8 cellular contexts compared by ENCODE assay signal in genomic region chr19:44914436-44915206, GRCh38. TPM values are rescaled to one million over a fixed set of nuclear protein-coding genes. Genes with fewer than 3 reads are reported as not detected.
DNase-seq lines count a peak whose midpoint lies in the region; ATAC-seq and TF ChIP-seq lines count a peak whose summit lies in the region.
"Not testable (repeated sequence)": the region's sequence is repeated elsewhere in the genome, so short reads cannot be mapped to it uniquely, and the experiment has no call there.

Gene APOC1 (plus strand): TSS chr19:44914608. CDS start chr19:44914892, 284 bp downstream.

- ATAC-seq in RWPE2 (ENCODE audit: low read depth) = peak; percentile 92
- ATAC-seq in natural killer cell treated with Interleukin-12 subunit alpha and Interleukin-12 subunit beta and Interleukin-15 and Interleukin-18, amount 100 ng/mL, for 72 hours = peak; percentile 96 to 98
- ATAC-seq in stimulated activated memory B cell treated with anti-CD40 and anti-IgM and Interleukin-4, amounts not matched to agents 10 μg/mL and 1 μg/mL and 100 μg/mL, for 72 hours = peak; percentile 96

- H3K9me3 Mint-ChIP-seq in H9; natural killer cell treated with Interleukin-12 subunit alpha and Interleukin-12 subunit beta and Interleukin-15 and Interleukin-18, amount 100 ng/mL, for 72 hours; stimulated activated memory B cell treated with anti-CD40 and anti-IgM and Interleukin-4, amounts not matched to agents 10 μg/mL and 1 μg/mL and 100 μg/mL, for 72 hours: not testable (repeated sequence)

- H3K56ac ChIP-seq in H9 (ENCODE audit: insufficient read length, low read depth, low read length) = not testable (repeated sequence)

- peak within 1 kb of the TSS; percentile 93 for H3K18ac ChIP-seq in H9 (ENCODE audit: insufficient read length, low read depth, low read length)

- not testable (repeated sequence) for H3K36me3 ChIP-seq in RWPE2 (ENCODE audit: low read depth)

- not testable (repeated sequence) for TF ChIP-seq CTCF in H9 (conservative IDR thresholded peaks at IDR 0.05); RWPE2 (IDR thresholded peaks at IDR 0.05; ENCODE audit: poor library complexity, severe bottlenecking)

- peak within 1 kb of the TSS; percentile 75 for H3K4me2 ChIP-seq in H9 (ENCODE audit: insufficient read depth, insufficient read length, low read length)

- no CpG with 5 or more reads among the region's 28 CpGs for WGBS in H9 (ENCODE audit: extremely low coverage, insufficient read length, low lambda C conversion rate)

- H3K9me3 ChIP-seq in H9 (ENCODE audit: control insufficient read depth, low read depth, low read length); RWPE2 (ENCODE audit: severe bottlenecking): not testable (repeated sequence)

- H4K8ac ChIP-seq in H9 (replicated peaks; ENCODE audit: insufficient read length, low read depth, low read length) = not testable (repeated sequence)

- H2BK120ac ChIP-seq in H9 (ENCODE audit: low read depth, low read length, poor library complexity, severe bottlenecking) = not testable (repeated sequence)

- H3K4me1 ChIP-seq in H9 (ENCODE audit: insufficient read depth, low read length); RWPE2 (ENCODE audit: insufficient read depth, poor library complexity, severe bottlenecking): not testable (repeated sequence)

- H3K79me1 ChIP-seq in H9 (ENCODE audit: insufficient read depth, low read depth, low read length, poor library complexity, severe bottlenecking) = not testable (repeated sequence)

- peak within 1 kb of the TSS; percentile 94 to 98 for H3K4me3 Mint-ChIP-seq in H9
- H3K4me3 Mint-ChIP-seq in natural killer cell treated with Interleukin-12 subunit alpha and Interleukin-12 subunit beta and Interleukin-15 and Interleukin-18, amount 100 ng/mL, for 72 hours = peak within 1 kb of the TSS; percentile 94
- peak within 1 kb of the TSS; percentile 92 for H3K4me3 Mint-ChIP-seq in stimulated activated memory B cell treated with anti-CD40 and anti-IgM and Interleukin-4, amounts not matched to agents 10 μg/mL and 1 μg/mL and 100 μg/mL, for 72 hours

- not testable (repeated sequence) for H2AFZ ChIP-seq in H9 (ENCODE audit: low read length)

- not testable (repeated sequence) for H2BK5ac ChIP-seq in H9 (ENCODE audit: insufficient read length, low read length)

- H3K9ac ChIP-seq in H9 (ENCODE audit: extremely low read depth, insufficient read length, low read length) = peak within 1 kb of the TSS; percentile 21

- not testable (repeated sequence) for H3K36me3 Mint-ChIP-seq in H9 (ENCODE audit: insufficient read depth in 1 of 3, low read depth in 3 of 3); natural killer cell treated with Interleukin-12 subunit alpha and Interleukin-12 subunit beta and Interleukin-15 and Interleukin-18, amount 100 ng/mL, for 72 hours; stimulated activated memory B cell treated with anti-CD40 and anti-IgM and Interleukin-4, amounts not matched to agents 10 μg/mL and 1 μg/mL and 100 μg/mL, for 72 hours

- not testable (repeated sequence) for H3K4ac ChIP-seq in H9 (ENCODE audit: low read depth, low read length)

- H2BK12ac ChIP-seq in H9 (ENCODE audit: insufficient read length, low read depth, low read length) = not testable (repeated sequence)

- not testable (repeated sequence) for H3K27me3 ChIP-seq in H9 (ENCODE audit: insufficient read depth, low read length); RWPE2 (ENCODE audit: insufficient read depth, poor library complexity, severe bottlenecking)

- DNase-seq in DMS79 treated with DMSO at 0.1 percent for 48 hours (lab: John Stamatoyannopoulos, UW) (peak; percentile 84), H9 (peak; percentile 94), M059J (ENCODE audit: low read depth) (peak; percentile 77), fibroblast of the conjunctiva (ENCODE audit: low read depth) (peak; percentile 71)
- not testable (repeated sequence) for DNase-seq in RWPE2 (ENCODE audit: low spot score)
- DNase-seq in activated T-helper 9 cell treated with anti-CD3 and anti-CD28 coated beads, Interleukin-2, amount 50 U/mL, for 16 hours (ENCODE audit: low read depth) = peak; percentile 64
- DNase-seq in natural killer cell treated with Interleukin-12 subunit alpha and Interleukin-12 subunit beta and Interleukin-15 and Interleukin-18, amount 100 ng/mL, for 72 hours (ENCODE audit: low spot score) = peak; percentile 74

- not testable (repeated sequence) for H2AK5ac ChIP-seq in H9 (ENCODE audit: insufficient read length, low read length)

- not testable (repeated sequence) for H3K23me2 ChIP-seq in H9 (ENCODE audit: insufficient read length, low read depth, low read length, poor library complexity, severe bottlenecking)

- H2BK20ac ChIP-seq in H9 (ENCODE audit: low read depth, low read length, poor library complexity, severe bottlenecking) = not testable (repeated sequence)

- not testable (repeated sequence) for H3K23ac ChIP-seq in H9 (ENCODE audit: insufficient read length, low read depth, low read length)

- H4K91ac ChIP-seq in H9 (ENCODE audit: insufficient read length, low read depth, low read length) = not testable (repeated sequence)

- H3K4me3 ChIP-seq in RWPE2 (ENCODE audit: severe bottlenecking) = peak within 1 kb of the TSS; percentile 45

- H4K20me1 ChIP-seq in H9 (ENCODE audit: control insufficient read depth, insufficient read depth, insufficient read length) = not testable (repeated sequence)

- peak within 1 kb of the TSS; percentile 68 for H3K14ac ChIP-seq in H9 (ENCODE audit: insufficient read depth, low read length)

- H3K27ac Mint-ChIP-seq in H9 = peak within 1 kb of the TSS; percentile 96 to 100 (median 99)
- peak within 1 kb of the TSS; percentile 66 to 81 for H3K27ac Mint-ChIP-seq in natural killer cell treated with Interleukin-12 subunit alpha and Interleukin-12 subunit beta and Interleukin-15 and Interleukin-18, amount 100 ng/mL, for 72 hours
- H3K27ac Mint-ChIP-seq in stimulated activated memory B cell treated with anti-CD40 and anti-IgM and Interleukin-4, amounts not matched to agents 10 μg/mL and 1 μg/mL and 100 μg/mL, for 72 hours = peak within 1 kb of the TSS; percentile 92

- not testable (repeated sequence) for H2BK15ac ChIP-seq in H9 (ENCODE audit: low read depth, low read length)

- not testable (repeated sequence) for H3K79me2 ChIP-seq in H9 (ENCODE audit: insufficient read depth, low read length)

- not testable (repeated sequence) for H3T11ph ChIP-seq in H9 (ENCODE audit: low read length)

- H3K27ac ChIP-seq in H9 (ENCODE audit: insufficient read length, low read depth, low read length) = peak within 1 kb of the TSS; percentile 22
- H3K27ac ChIP-seq in RWPE2 (ENCODE audit: poor library complexity, severe bottlenecking) = peak within 1 kb of the TSS; percentile 29

- not testable (repeated sequence) for H3K27me3 Mint-ChIP-seq in H9 (ENCODE audit: low read depth)
- H3K27me3 Mint-ChIP-seq in natural killer cell treated with Interleukin-12 subunit alpha and Interleukin-12 subunit beta and Interleukin-15 and Interleukin-18, amount 100 ng/mL, for 72 hours = peaks cover 12 to 15% of the 10 kb centered on the region in 2 donors
- H3K27me3 Mint-ChIP-seq in stimulated activated memory B cell treated with anti-CD40 and anti-IgM and Interleukin-4, amounts not matched to agents 10 μg/mL and 1 μg/mL and 100 μg/mL, for 72 hours = peaks cover 43% of the 10 kb centered on the region

- peaks cover 29 to 34% of the 10 kb centered on the region in 2 experiments for H3K4me1 Mint-ChIP-seq in H9
- not testable (repeated sequence) for H3K4me1 Mint-ChIP-seq in natural killer cell treated with Interleukin-12 subunit alpha and Interleukin-12 subunit beta and Interleukin-15 and Interleukin-18, amount 100 ng/mL, for 72 hours (ENCODE audit: low read depth in 2 of 2)
- H3K4me1 Mint-ChIP-seq in stimulated activated memory B cell treated with anti-CD40 and anti-IgM and Interleukin-4, amounts not matched to agents 10 μg/mL and 1 μg/mL and 100 μg/mL, for 72 hours = peaks cover 23% of the 10 kb centered on the region

- not testable (repeated sequence) for H4K5ac ChIP-seq in H9 (ENCODE audit: insufficient read length, low read depth, low read length)

RNA-seq across cellular contexts. Expression of gene APOC1, which starts in this region (rescaled TPM):
- total RNA-seq in H9 (2021) = 77.0 and 78.1 TPM in 2 replicates
- 1.4 and 5.4 TPM in 2 replicates for total RNA-seq in M059J (2014; rRNA removed; shearing (Covaris generic))
- total RNA-seq in natural killer cell treated with Interleukin-12 subunit alpha and Interleukin-12 subunit beta and Interleukin-15 and Interleukin-18, amount 100 ng/mL, for 72 hours = not detected

Comparison
In these comparisons a context has a peak if more than half of its experiments do, and no peak if none do; other contexts are left out.
1. RNA of gene APOC1 (total RNA-seq): 77.0 to 78.1 TPM in H9; 1.4 to 5.4 TPM in M059J and not detected in natural killer cell treated with Interleukin-12 subunit alpha and Interleukin-12 subunit beta and Interleukin-15 and Interleukin-18, amount 100 ng/mL, for 72 hours; every median in the first group is over 10 times any median in the second.
2. Peak in DNase-seq and ATAC-seq in natural killer cell treated with Interleukin-12 subunit alpha and Interleukin-12 subunit beta and Interleukin-15 and Interleukin-18, amount 100 ng/mL, for 72 hours; RNA of the gene not detected or under 1 TPM.
3. Peak in every context shown above with its lines, with median percentiles within 50 percentile points of each other: H3K27ac Mint-ChIP-seq, H3K4me3 Mint-ChIP-seq and ATAC-seq.